In the genomic region with DNA sequence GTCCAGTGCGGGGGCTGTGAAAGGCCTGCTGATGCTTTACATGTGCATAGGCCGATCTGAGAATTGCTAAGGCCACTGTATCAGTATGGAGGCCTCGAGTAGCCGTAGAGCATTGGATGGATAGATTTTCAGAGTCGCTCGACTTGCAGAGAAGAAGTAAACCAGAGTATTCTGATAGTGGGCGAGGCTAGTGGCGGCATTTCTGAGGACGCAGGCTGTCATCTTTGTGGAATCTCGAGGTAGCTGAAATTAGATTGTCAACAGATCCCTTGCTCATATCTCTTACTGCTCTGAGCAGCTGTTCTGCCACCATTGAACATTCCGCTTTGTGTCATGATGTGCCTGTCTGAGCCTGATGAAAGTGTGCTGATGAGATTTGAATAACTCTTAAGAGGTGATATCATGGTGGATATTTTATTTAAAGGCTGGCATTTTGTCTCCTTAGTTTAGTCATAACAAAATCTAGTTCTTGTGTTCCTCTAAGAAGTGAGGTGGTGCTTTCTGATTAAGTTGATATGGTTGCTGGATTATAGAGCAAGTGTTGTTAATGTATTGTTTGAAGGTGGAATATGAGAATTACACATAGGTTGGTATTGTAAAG, we compare ENCODE assay signal across 8 cellular contexts. TPM values are rescaled to one million over a fixed set of nuclear protein-coding genes. Genes with fewer than 3 reads are reported as not detected.
DNase-seq lines count a peak whose midpoint lies in the region; ATAC-seq and TF ChIP-seq lines count a peak whose summit lies in the region.

No MANE protein-coding gene starts in this region.

- peak overlapping the region in 3 of 6 donors; percentile 9 to 62 (median 16) for H3K27ac Mint-ChIP-seq in naive B cell

- H3K4me3 ChIP-seq in Peyer's patch = peak overlapping the region in 3 of 4 donors; percentile 82 to 99 (median 93)
- peak overlapping the region; percentile 96 for H3K4me3 ChIP-seq in ectodermal cell (ENCODE audit: insufficient read depth, low read depth, low read length)

- H3K4me1 Mint-ChIP-seq in naive B cell = peaks cover 24 to 42% (median 31%) of the 10 kb centered on the region in 3 donors

- no peaks in the 10 kb centered on the region for H3K36me3 Mint-ChIP-seq in naive B cell

- ATAC-seq in naive B cell (ENCODE audit: low read depth in 2 of 2) (no peak), GM21786 (IDR thresholded peaks at IDR 0.05; ENCODE audit: unreplicated experiment) (no peak), HG03175 (IDR thresholded peaks at IDR 0.05; ENCODE audit: unreplicated experiment) (no peak)

- H3K9me3 ChIP-seq in Peyer's patch = no peaks in the 10 kb centered on the region
- no peaks in the 10 kb centered on the region for H3K9me3 ChIP-seq in ectodermal cell (ENCODE audit: control insufficient read depth, low read length)

- WGBS in ectodermal cell, 2 experiments = 16 to 26% methylated on average over 11 of the region's 11 CpGs

- H3K27me3 ChIP-seq in Peyer's patch (no peaks in the 10 kb centered on the region), ectodermal cell (ENCODE audit: control insufficient read depth, insufficient read depth, low read length, poor library complexity, severe bottlenecking) (no peaks in the 10 kb centered on the region)

- no peak for TF ChIP-seq CTCF in Peyer's patch (IDR thresholded peaks at IDR 0.05)

- no peaks in the 10 kb centered on the region for H3K9me3 Mint-ChIP-seq in naive B cell

- H3K4me1 ChIP-seq in Peyer's patch (peaks cover 0 to 23% (median 4%) of the 10 kb centered on the region in 4 donors), ectodermal cell (ENCODE audit: control insufficient read depth, insufficient read depth, low read length) (peaks cover 19% of the 10 kb centered on the region)

- H3K4me3 Mint-ChIP-seq in naive B cell = peak overlapping the region; percentile 59 to 89 (median 85)

- TF ChIP-seq POLR2A in Peyer's patch (IDR thresholded peaks at IDR 0.05) = no peak

- H3K36me3 ChIP-seq in Peyer's patch = no peaks in the 10 kb centered on the region
- H3K36me3 ChIP-seq in ectodermal cell (ENCODE audit: control insufficient read depth, insufficient read depth, low read length) = no peaks in the 10 kb centered on the region

- H3K27me3 Mint-ChIP-seq in naive B cell = peaks cover 0 to 5% (median 0%) of the 10 kb centered on the region in 3 donors

- peak overlapping the region; percentile 86 to 99 (median 96) for H3K27ac ChIP-seq in Peyer's patch
- H3K27ac ChIP-seq in ectodermal cell (ENCODE audit: insufficient read depth, low read depth, low read length, poor library complexity, severe bottlenecking) = peak overlapping the region; percentile 88

- peak; percentile 49 for DNase-seq in NCI-H2196 (lab: John Stamatoyannopoulos, UW; ENCODE audit: unreplicated experiment)
- DNase-seq in NCI-H2196 treated with DMSO at 0.1 percent for 48 hours (lab: John Stamatoyannopoulos, UW; ENCODE audit: unreplicated experiment) = no peak
- DNase-seq in Peyer's patch = peak in 1 of 3 donors; percentile 49
- no peak for DNase-seq in naive B cell
- DNase-seq in LoVo (ENCODE audit: low spot score) = no peak

RNA-seq across cellular contexts. Expression of a gene that starts 1.5 kb away (rescaled TPM):
- 10 to 100 TPM; 55.2 to 88.1 (median 67.0) TPM for total RNA-seq in Peyer's patch
- polyA plus RNA-seq in ectodermal cell (2013, experiment 1 of 4) = 61.9 TPM
- polyA plus RNA-seq in ectodermal cell (2013, experiment 2 of 4) = 65.8 TPM
- polyA plus RNA-seq in ectodermal cell (2013, experiment 3 of 4) = 47.0 TPM
- 55.3 TPM for polyA plus RNA-seq in ectodermal cell (2013, experiment 4 of 4)
- 1 to 10 TPM in 4 of 6 donors, under 1 TPM in 2; 0.84 to 2.0 (median 1.4) TPM for polyA plus RNA-seq in naive B cell (ENCODE audit: low read depth in 6 of 6)
